In the genomic region with DNA sequence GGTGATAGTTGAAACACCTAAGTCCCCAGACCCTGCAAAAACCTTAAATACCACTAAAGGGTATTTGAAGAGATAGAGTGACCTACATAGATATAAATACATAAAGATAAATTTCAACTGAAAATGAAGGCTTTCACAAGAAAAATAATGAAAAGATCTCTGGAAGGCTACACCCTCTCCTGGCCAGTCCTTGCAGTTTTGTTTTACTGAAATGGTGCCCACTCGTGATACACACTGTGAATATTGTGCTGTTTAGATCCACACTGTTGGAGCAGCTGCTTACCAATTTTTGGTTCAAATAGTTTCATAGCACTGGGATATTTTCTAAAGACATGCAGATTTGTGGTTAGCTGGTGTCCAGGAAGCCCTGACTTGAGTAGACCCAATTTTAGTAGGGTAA, we compare ENCODE assay signal across 11 cellular contexts. TPM values are rescaled to one million over a fixed set of nuclear protein-coding genes. Genes with fewer than 3 reads are reported as not detected.
DNase-seq lines count a peak whose midpoint lies in the region; ATAC-seq and TF ChIP-seq lines count a peak whose summit lies in the region.
"Had no signal": no experiment of that assay in that cellular context is flagged by ENCODE, and none has a peak within 500 bp of the region (broad histone marks: within the 10 kb centered on the region; RNA-seq: fewer than 3 reads in every experiment).

No MANE protein-coding gene starts in this region.

- H3K4me3 Mint-ChIP-seq in HFFc6 = peak overlapping the region; percentile 49
- peak overlapping the region; percentile 59 for H3K4me3 Mint-ChIP-seq in activated naive CD8-positive, alpha-beta T cell treated with anti-CD3 and anti-CD28 coated beads, Interleukin-2, amount 50 U/mL, for 24 hours
- peak overlapping the region; percentile 36 for H3K4me3 Mint-ChIP-seq in mesothelial cell of epicardium

- no peak for ATAC-seq in activated naive CD8-positive, alpha-beta T cell treated with anti-CD3 and anti-CD28 coated beads, Interleukin-2, amount 50 U/mL, for 24 hours
- ATAC-seq in HG03095 (IDR thresholded peaks at IDR 0.05; ENCODE audit: unreplicated experiment) = no peak

- H3K4me1 Mint-ChIP-seq in HFFc6 (ENCODE audit: low read depth) (peaks cover 38% of the 10 kb centered on the region), mesothelial cell of epicardium (peaks cover 30% of the 10 kb centered on the region)
- H3K4me1 Mint-ChIP-seq in activated naive CD8-positive, alpha-beta T cell treated with anti-CD3 and anti-CD28 coated beads, Interleukin-2, amount 50 U/mL, for 24 hours = peaks cover 36% of the 10 kb centered on the region

- peak; percentile 53 for TF ChIP-seq CTCF in HFFc6 (IDR thresholded peaks at IDR 0.05)
- no peak for TF ChIP-seq CTCF in mesothelial cell of epicardium (IDR thresholded peaks at IDR 0.05; ENCODE audit: unreplicated experiment)

- peaks cover 16% of the 10 kb centered on the region for H3K27me3 Mint-ChIP-seq in HFFc6 (ENCODE audit: insufficient read depth)
- peaks cover 10% of the 10 kb centered on the region for H3K27me3 Mint-ChIP-seq in activated naive CD8-positive, alpha-beta T cell treated with anti-CD3 and anti-CD28 coated beads, Interleukin-2, amount 50 U/mL, for 24 hours
- H3K27me3 Mint-ChIP-seq in mesothelial cell of epicardium (ENCODE audit: low read depth) = peaks cover 5% of the 10 kb centered on the region

- DNase-seq in NCI-H82 (lab: John Stamatoyannopoulos, UW) = peak; percentile 36
- DNase-seq in NCI-H82 treated with DMSO at 0.1 percent for 48 hours (lab: John Stamatoyannopoulos, UW; ENCODE audit: unreplicated experiment) = no peak
- no peak for DNase-seq in HFFc6
- no peak for DNase-seq in activated naive CD8-positive, alpha-beta T cell treated with anti-CD3 and anti-CD28 coated beads, Interleukin-2, amount 50 U/mL, for 24 hours
- DNase-seq in mesothelial cell of epicardium (ENCODE audit: low spot score in 2 of 2, unreplicated experiment in 2 of 2) = no peak
- no peak for DNase-seq in DMS79 (lab: John Stamatoyannopoulos, UW)
- DNase-seq in GOT3 (lab: John Stamatoyannopoulos, UW) = no peak
- DNase-seq: CD4-positive, alpha-beta T cell; NCI-H446 had no signal

- no peak overlapping the region for H3K27ac Mint-ChIP-seq in HFFc6
- no peak overlapping the region for H3K27ac Mint-ChIP-seq in activated naive CD8-positive, alpha-beta T cell treated with anti-CD3 and anti-CD28 coated beads, Interleukin-2, amount 50 U/mL, for 24 hours
- H3K27ac Mint-ChIP-seq in mesothelial cell of epicardium = peak overlapping the region; percentile 26
- H3K27ac Mint-ChIP-seq: CD4-positive, alpha-beta T cell had no signal

- H3K9me3 Mint-ChIP-seq in HFFc6 (no peaks in the 10 kb centered on the region), mesothelial cell of epicardium (no peaks in the 10 kb centered on the region)
- no peaks in the 10 kb centered on the region for H3K9me3 Mint-ChIP-seq in activated naive CD8-positive, alpha-beta T cell treated with anti-CD3 and anti-CD28 coated beads, Interleukin-2, amount 50 U/mL, for 24 hours
- H3K9me3 Mint-ChIP-seq: CD4-positive, alpha-beta T cell had no signal

- H3K36me3 Mint-ChIP-seq in HFFc6 (ENCODE audit: low read depth) = no peaks in the 10 kb centered on the region; the same call in 1 of the 2 replicates
- peaks cover 4% of the 10 kb centered on the region for H3K36me3 Mint-ChIP-seq in activated naive CD8-positive, alpha-beta T cell treated with anti-CD3 and anti-CD28 coated beads, Interleukin-2, amount 50 U/mL, for 24 hours (ENCODE audit: low read depth)
- H3K36me3 Mint-ChIP-seq in mesothelial cell of epicardium = no peaks in the 10 kb centered on the region

RNA-seq across cellular contexts. Expression of a gene that starts 31.5 kb away (rescaled TPM):
- total RNA-seq in HFFc6 (2021; fragmentation: NEBNext Ultra II Directional; extraction: Animal tissue kit (Norgen Biotek cat#: 25700)) = 100 to 1,000 TPM; 110 to 143 (median 130) TPM
- 83.0 to 85.1 TPM (median 84.3 TPM) in 3 replicates for total RNA-seq in mesothelial cell of epicardium

RNA-seq across cellular contexts. Expression of a gene that starts 39.1 kb away (rescaled TPM):
- total RNA-seq in HFFc6 (2021; fragmentation: NEBNext Ultra II Directional; extraction: Animal tissue kit (Norgen Biotek cat#: 25700)) = under 1 TPM in 3 of 6 experiments, not detected in 3; 0.23 to 0.36 (median 0.30) TPM
- 28.2 to 30.6 TPM (median 28.8 TPM) in 3 replicates for total RNA-seq in mesothelial cell of epicardium
- total RNA-seq: dermis microvascular lymphatic vessel endothelial cell had no signal

RNA-seq across cellular contexts. Expression of a gene that starts 49.1 kb away (rescaled TPM):
- 10 to 100 TPM; 19.0 to 26.0 (median 21.8) TPM for total RNA-seq in HFFc6 (2021; fragmentation: NEBNext Ultra II Directional; extraction: Animal tissue kit (Norgen Biotek cat#: 25700))
- total RNA-seq in mesothelial cell of epicardium = 39.7 to 40.4 TPM (median 40.2 TPM) in 3 replicates

Comparison
In these comparisons a context has a peak if more than half of its experiments do, and no peak if none do; other contexts are left out.
1. RNA of a gene that starts 39.1 kb away (total RNA-seq): 28.2 to 30.6 TPM in mesothelial cell of epicardium; 0.23 to 0.36 TPM in HFFc6; every median in the first group is over 10 times any median in the second.
2. Peak in every context shown above with its lines, with median percentiles within 50 percentile points of each other: H3K4me3 Mint-ChIP-seq.